Comparison of ENCODE assay signal across 2 cellular contexts in the genomic region with DNA sequence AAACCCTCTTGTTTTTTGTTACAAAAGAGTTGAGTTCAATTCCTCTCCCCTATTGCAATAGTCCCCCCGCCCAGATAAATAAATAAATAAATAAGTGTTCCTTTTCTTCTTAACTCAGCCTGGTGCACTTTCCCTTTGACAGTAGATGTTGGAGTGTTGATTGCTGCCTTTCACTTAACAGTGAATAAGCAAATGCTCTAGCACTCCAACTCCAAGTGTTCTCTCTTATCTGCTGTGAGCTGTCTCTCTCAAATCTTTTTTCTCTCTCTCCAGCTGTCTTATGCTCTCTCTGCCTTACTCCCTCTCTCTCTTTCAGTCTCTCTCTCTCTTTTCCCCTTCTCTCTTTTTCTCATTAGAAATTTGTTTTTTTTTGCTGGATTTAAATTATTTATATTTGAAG.
TF ChIP-seq lines count a peak whose summit lies in the region.

No MANE protein-coding gene starts in this region.

TF ChIP-seq in GM23338, 12 proteins besides CTCF, POLR2A, EP300 and RAD21 (continued from another document):
- TF ChIP-seq REST (IDR thresholded peaks at IDR 0.05; ENCODE audit: unreplicated experiment) (no peak), ZNF331 (CRISPR knock-in tag; IDR thresholded peaks at IDR 0.05; ENCODE audit: low read depth) (no peak), STAT1 (IDR thresholded peaks at IDR 0.05; ENCODE audit: unreplicated experiment) (no peak), NANOG (IDR thresholded peaks at IDR 0.05; ENCODE audit: borderline replicate concordance) (no peak), ZNF114 (CRISPR knock-in tag; IDR thresholded peaks at IDR 0.05) (no peak), EZH2 (IDR thresholded peaks at IDR 0.05; ENCODE audit: low read depth, unreplicated experiment) (no peak), EZH2phosphoT487 (IDR thresholded peaks at IDR 0.05; ENCODE audit: unreplicated experiment) (no peak), ZNF462 (CRISPR knock-in tag; IDR thresholded peaks at IDR 0.05) (no peak), POLR2AphosphoS5 (IDR thresholded peaks at IDR 0.05; ENCODE audit: low read depth) (no peak), JUNB (IDR thresholded peaks at IDR 0.05; ENCODE audit: unreplicated experiment) (no peak)

TF ChIP-seq in WTC11, 78 proteins besides CTCF, POLR2A, EP300 and RAD21 (continued from another document):
- TF ChIP-seq, protein P1, sequence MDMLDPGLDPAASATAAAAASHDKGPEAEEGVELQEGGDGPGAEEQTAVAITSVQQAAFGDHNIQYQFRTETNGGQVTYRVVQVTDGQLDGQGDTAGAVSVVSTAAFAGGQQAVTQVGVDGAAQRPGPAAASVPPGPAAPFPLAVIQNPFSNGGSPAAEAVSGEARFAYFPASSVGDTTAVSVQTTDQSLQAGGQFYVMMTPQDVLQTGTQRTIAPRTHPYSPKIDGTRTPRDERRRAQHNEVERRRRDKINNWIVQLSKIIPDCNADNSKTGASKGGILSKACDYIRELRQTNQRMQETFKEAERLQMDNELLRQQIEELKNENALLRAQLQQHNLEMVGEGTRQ (CRISPR knock-in tag; IDR thresholded peaks at IDR 0.05): no peak
- no peak for TF ChIP-seq STAT6 (CRISPR knock-in tag; conservative IDR thresholded peaks at IDR 0.05; ENCODE audit: low read depth)
- TF ChIP-seq, protein P2, sequence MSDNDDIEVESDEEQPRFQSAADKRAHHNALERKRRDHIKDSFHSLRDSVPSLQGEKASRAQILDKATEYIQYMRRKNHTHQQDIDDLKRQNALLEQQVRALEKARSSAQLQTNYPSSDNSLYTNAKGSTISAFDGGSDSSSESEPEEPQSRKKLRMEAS (CRISPR knock-in tag; IDR thresholded peaks at IDR 0.05): no peak
- TF ChIP-seq PRRX2 (CRISPR knock-in tag; IDR thresholded peaks at IDR 0.05): no peak
- TF ChIP-seq ELF4 (CRISPR knock-in tag; IDR thresholded peaks at IDR 0.05; ENCODE audit: low read depth): no peak
- no peak for TF ChIP-seq SMAD3 (CRISPR knock-in tag; IDR thresholded peaks at IDR 0.05; ENCODE audit: borderline replicate concordance)
- no peak for TF ChIP-seq RORB (CRISPR knock-in tag; IDR thresholded peaks at IDR 0.05)
- TF ChIP-seq TEAD1 (CRISPR knock-in tag; IDR thresholded peaks at IDR 0.05): no peak
- TF ChIP-seq NR3C1 (CRISPR knock-in tag; conservative IDR thresholded peaks at IDR 0.05; ENCODE audit: low read depth): no peak
- TF ChIP-seq, protein P3, sequence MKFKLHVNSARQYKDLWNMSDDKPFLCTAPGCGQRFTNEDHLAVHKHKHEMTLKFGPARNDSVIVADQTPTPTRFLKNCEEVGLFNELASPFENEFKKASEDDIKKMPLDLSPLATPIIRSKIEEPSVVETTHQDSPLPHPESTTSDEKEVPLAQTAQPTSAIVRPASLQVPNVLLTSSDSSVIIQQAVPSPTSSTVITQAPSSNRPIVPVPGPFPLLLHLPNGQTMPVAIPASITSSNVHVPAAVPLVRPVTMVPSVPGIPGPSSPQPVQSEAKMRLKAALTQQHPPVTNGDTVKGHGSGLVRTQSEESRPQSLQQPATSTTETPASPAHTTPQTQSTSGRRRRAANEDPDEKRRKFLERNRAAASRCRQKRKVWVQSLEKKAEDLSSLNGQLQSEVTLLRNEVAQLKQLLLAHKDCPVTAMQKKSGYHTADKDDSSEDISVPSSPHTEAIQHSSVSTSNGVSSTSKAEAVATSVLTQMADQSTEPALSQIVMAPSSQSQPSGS (CRISPR knock-in tag; IDR thresholded peaks at IDR 0.05; ENCODE audit: borderline replicate concordance, low read depth): no peak
- TF ChIP-seq, protein P4, sequence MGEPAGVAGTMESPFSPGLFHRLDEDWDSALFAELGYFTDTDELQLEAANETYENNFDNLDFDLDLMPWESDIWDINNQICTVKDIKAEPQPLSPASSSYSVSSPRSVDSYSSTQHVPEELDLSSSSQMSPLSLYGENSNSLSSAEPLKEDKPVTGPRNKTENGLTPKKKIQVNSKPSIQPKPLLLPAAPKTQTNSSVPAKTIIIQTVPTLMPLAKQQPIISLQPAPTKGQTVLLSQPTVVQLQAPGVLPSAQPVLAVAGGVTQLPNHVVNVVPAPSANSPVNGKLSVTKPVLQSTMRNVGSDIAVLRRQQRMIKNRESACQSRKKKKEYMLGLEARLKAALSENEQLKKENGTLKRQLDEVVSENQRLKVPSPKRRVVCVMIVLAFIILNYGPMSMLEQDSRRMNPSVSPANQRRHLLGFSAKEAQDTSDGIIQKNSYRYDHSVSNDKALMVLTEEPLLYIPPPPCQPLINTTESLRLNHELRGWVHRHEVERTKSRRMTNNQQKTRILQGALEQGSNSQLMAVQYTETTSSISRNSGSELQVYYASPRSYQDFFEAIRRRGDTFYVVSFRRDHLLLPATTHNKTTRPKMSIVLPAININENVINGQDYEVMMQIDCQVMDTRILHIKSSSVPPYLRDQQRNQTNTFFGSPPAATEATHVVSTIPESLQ (CRISPR knock-in tag; IDR thresholded peaks at IDR 0.05): no peak
